ENCODE assay signal across 10 cellular contexts in genomic region chr2:60317831-60318230, GRCh38.
DNase-seq lines count a peak whose midpoint lies in the region; ATAC-seq, FAIRE-seq and TF ChIP-seq lines count a peak whose summit lies in the region.
"Had no signal": no experiment of that assay in that cellular context is flagged by ENCODE, and none has a peak within 500 bp of the region (broad histone marks: within the 10 kb centered on the region; RNA-seq: fewer than 3 reads in every experiment).

No MANE protein-coding gene starts in this region.

- RAD21 ChIA-PET in GM12878 (lab: Charles Lee; ENCODE audit: unreplicated experiment): no interaction called here

- no peak for TF ChIP-seq CTCF in GM12878 (IDR thresholded peaks at IDR 0.05 in 2 of 3, conservative IDR thresholded peaks at IDR 0.05 in 1 of 3; ENCODE audit: control insufficient read depth in 2 of 3, extremely low read depth in 1 of 3, insufficient read depth in 1 of 3, low read depth in 3 of 3, low read length in 3 of 3)

- CTCF ChIA-PET in GM12878 (lab: Yijun Ruan, JAX): interaction anchor here (0.7 kb wide), 2 partner anchors 13 to 25 kb away, joined by 3 to 4 read pairs; no protein-coding TSS in a partner anchor

- POLR2A ChIA-PET in GM12878 (lab: Charles Lee): no interaction called here

- FAIRE-seq in GM12878 (lab: Jason Lieb, UNC): peak; percentile 73

- H3K9me3 ChIP-seq in GM12878 (replicated peaks; ENCODE audit: control insufficient read depth, insufficient read depth, low read length): no peaks in the 10 kb centered on the region

- TF ChIP-seq RAD21 in GM12878 (IDR thresholded peaks at IDR 0.05; ENCODE audit: insufficient read depth, low read depth, low read length): no peak

- peak overlapping the region; percentile 80 for H3K4me2 ChIP-seq in GM12878 (ENCODE audit: control insufficient read depth, insufficient read depth)

- H3K27ac ChIP-seq in GM12878 (ENCODE audit: control insufficient read depth, insufficient read depth): peak overlapping the region; percentile 15; the same call in 1 of the 2 replicates
- H3K27ac ChIP-seq: HL-60 had no signal

- no peak for TF ChIP-seq POLR2A in GM12878 (IDR thresholded peaks at IDR 0.05; ENCODE audit: low read depth, low read length)

- H3K9me3 Mint-ChIP-seq in activated naive CD4-positive, alpha-beta T cell treated with anti-CD3 and anti-CD28 coated beads, Interleukin-2, amount 50 U/mL, for 72 hours: no peaks in the 10 kb centered on the region

- no peak overlapping the region for H3K27ac Mint-ChIP-seq in activated naive CD4-positive, alpha-beta T cell treated with anti-CD3 and anti-CD28 coated beads, Interleukin-2, amount 50 U/mL, for 72 hours

- 2% methylated on average over 9 of the region's 9 CpGs for WGBS in GM12878 (ENCODE audit: insufficient coverage, insufficient replicate concordance, low lambda C conversion rate, missing lambda C conversion rate)

- in situ Hi-C loops in GM12878 (cut with MboI): no loop called here

- intact Hi-C loops in GM12878 (cut with micrococcal nuclease; ENCODE audit: unreplicated experiment): no loop called here

- no peaks in the 10 kb centered on the region for H3K27me3 ChIP-seq in GM12878 (replicated peaks in 1 of 2; ENCODE audit: control insufficient read depth in 2 of 2, insufficient read depth in 2 of 2, low read length in 1 of 2)

- no peaks in the 10 kb centered on the region for H3K36me3 ChIP-seq in GM12878 (ENCODE audit: control insufficient read depth in 2 of 2, insufficient read depth in 2 of 2, low read length in 1 of 2)

- ATAC-seq in GM18502 (IDR thresholded peaks at IDR 0.05; ENCODE audit: poor library complexity, unreplicated experiment) (peak; percentile 85), GM21390 (IDR thresholded peaks at IDR 0.05; ENCODE audit: unreplicated experiment) (peak; percentile 87), HG03139 (IDR thresholded peaks at IDR 0.05; ENCODE audit: unreplicated experiment) (peak; percentile 72), GM12878 (peak; percentile 83)
- no peak for ATAC-seq in activated naive CD4-positive, alpha-beta T cell treated with anti-CD3 and anti-CD28 coated beads, Interleukin-2, amount 50 U/mL, for 72 hours

- peak overlapping the region; percentile 13; the same call in 1 of the 2 replicates for H3K4me3 ChIP-seq in GM12878

- H3K9ac ChIP-seq in GM12878 (ENCODE audit: control insufficient read depth, insufficient read depth, low read length): peak overlapping the region; percentile 16; the same call in 1 of the 2 replicates

- no TSS peak for BruUV-seq in GM12878 (replicated peaks; lab: Mats Ljungman, UMichigan)

- H3K36me3 Mint-ChIP-seq in activated naive CD4-positive, alpha-beta T cell treated with anti-CD3 and anti-CD28 coated beads, Interleukin-2, amount 50 U/mL, for 72 hours: no peaks in the 10 kb centered on the region

- no peaks in the 10 kb centered on the region for H3K79me2 ChIP-seq in GM12878 (ENCODE audit: control insufficient read depth, insufficient read depth, low read length)

- TF ChIP-seq EP300 in GM12878 (IDR thresholded peaks at IDR 0.05; ENCODE audit: borderline replicate concordance in 1 of 2, control insufficient read depth in 1 of 2, low read depth in 2 of 2, low read length in 2 of 2): peak in 1 of 2 experiments; percentile 51; a peak in 1 of 4 replicates

- peaks cover 53% of the 10 kb centered on the region for H3K4me1 ChIP-seq in GM12878 (ENCODE audit: control insufficient read depth, insufficient read depth, low read length)

- peak overlapping the region; percentile 24; the same call in 1 of the 2 replicates for H2AFZ ChIP-seq in GM12878 (ENCODE audit: control insufficient read depth, low read depth, low read length)

- H4K20me1 ChIP-seq in GM12878 (ENCODE audit: control insufficient read depth, insufficient read depth): no peaks in the 10 kb centered on the region

- SMC1A ChIA-PET in GM12878 (lab: Charles Lee; ENCODE audit: uncharacterized antibody, unreplicated experiment): interaction anchor here (0.7 to 1.3 kb wide), 3 partner anchors 10 to 225 kb away, joined by 3 read pairs; no protein-coding TSS in a partner anchor

- peak; percentile 65 for DNase-seq in GM12878 (ENCODE audit: low read depth, low spot score)
- no peak for DNase-seq in activated gamma-delta T cell treated with Interleukin-2 at 50 U/mL for 16 hours
- no peak for DNase-seq in mesenteric fat pad (ENCODE audit: low spot score)
- DNase-seq in activated naive CD4-positive, alpha-beta T cell treated with anti-CD3 and anti-CD28 coated beads, Interleukin-2, amount 50 U/mL, for 72 hours (ENCODE audit: low spot score in 2 of 2): no peak
- no peak for DNase-seq in DMS153 treated with DMSO at 0.1 percent for 48 hours (lab: John Stamatoyannopoulos, UW; ENCODE audit: unreplicated experiment)
- DNase-seq: amniotic stem cell had no signal

TF ChIP-seq in GM12878, 131 proteins besides CTCF, POLR2A, EP300 and RAD21 (continues in another document):
- peak; percentile 78; the same call in 1 of the 2 replicates for TF ChIP-seq MTA2 (IDR thresholded peaks at IDR 0.05; ENCODE audit: low read depth)
- TF ChIP-seq HDGF (IDR thresholded peaks at IDR 0.05): no peak
- no peak for TF ChIP-seq ZBTB33 (IDR thresholded peaks at IDR 0.05)
- 0 out of 2 replicates have a peak, but pooled peaks have one; percentile 11 for TF ChIP-seq RUNX3 (IDR thresholded peaks at IDR 0.05; ENCODE audit: low read length)
- peak; percentile 76 to 79; a peak in 3 of 4 replicates for TF ChIP-seq BHLHE40 (IDR thresholded peaks at IDR 0.05; ENCODE audit: borderline replicate concordance in 1 of 2, low read depth in 2 of 2, low read length in 1 of 2)
- TF ChIP-seq, protein P1, sequence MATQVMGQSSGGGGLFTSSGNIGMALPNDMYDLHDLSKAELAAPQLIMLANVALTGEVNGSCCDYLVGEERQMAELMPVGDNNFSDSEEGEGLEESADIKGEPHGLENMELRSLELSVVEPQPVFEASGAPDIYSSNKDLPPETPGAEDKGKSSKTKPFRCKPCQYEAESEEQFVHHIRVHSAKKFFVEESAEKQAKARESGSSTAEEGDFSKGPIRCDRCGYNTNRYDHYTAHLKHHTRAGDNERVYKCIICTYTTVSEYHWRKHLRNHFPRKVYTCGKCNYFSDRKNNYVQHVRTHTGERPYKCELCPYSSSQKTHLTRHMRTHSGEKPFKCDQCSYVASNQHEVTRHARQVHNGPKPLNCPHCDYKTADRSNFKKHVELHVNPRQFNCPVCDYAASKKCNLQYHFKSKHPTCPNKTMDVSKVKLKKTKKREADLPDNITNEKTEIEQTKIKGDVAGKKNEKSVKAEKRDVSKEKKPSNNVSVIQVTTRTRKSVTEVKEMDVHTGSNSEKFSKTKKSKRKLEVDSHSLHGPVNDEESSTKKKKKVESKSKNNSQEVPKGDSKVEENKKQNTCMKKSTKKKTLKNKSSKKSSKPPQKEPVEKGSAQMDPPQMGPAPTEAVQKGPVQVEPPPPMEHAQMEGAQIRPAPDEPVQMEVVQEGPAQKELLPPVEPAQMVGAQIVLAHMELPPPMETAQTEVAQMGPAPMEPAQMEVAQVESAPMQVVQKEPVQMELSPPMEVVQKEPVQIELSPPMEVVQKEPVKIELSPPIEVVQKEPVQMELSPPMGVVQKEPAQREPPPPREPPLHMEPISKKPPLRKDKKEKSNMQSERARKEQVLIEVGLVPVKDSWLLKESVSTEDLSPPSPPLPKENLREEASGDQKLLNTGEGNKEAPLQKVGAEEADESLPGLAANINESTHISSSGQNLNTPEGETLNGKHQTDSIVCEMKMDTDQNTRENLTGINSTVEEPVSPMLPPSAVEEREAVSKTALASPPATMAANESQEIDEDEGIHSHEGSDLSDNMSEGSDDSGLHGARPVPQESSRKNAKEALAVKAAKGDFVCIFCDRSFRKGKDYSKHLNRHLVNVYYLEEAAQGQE (IDR thresholded peaks at IDR 0.05; ENCODE audit: low read depth, low read length): no peak
- TF ChIP-seq NBN (IDR thresholded peaks at IDR 0.05): 0 out of 2 replicates have a peak, but pooled peaks have one; percentile 34
- TF ChIP-seq E2F8 (IDR thresholded peaks at IDR 0.05; ENCODE audit: low read depth, partially characterized antibody): no peak

Comparison
In these comparisons a context has a peak if more than half of its experiments do, and no peak if none do; other contexts are left out.
1. ATAC-seq: peak in GM18502 (single experiment), GM21390 (single experiment), HG03139 (single experiment) and GM12878 (single experiment); none in activated naive CD4-positive, alpha-beta T cell treated with anti-CD3 and anti-CD28 coated beads, Interleukin-2, amount 50 U/mL, for 72 hours (0 of 2).